4 cellular contexts compared by ENCODE assay signal in the genomic region with DNA sequence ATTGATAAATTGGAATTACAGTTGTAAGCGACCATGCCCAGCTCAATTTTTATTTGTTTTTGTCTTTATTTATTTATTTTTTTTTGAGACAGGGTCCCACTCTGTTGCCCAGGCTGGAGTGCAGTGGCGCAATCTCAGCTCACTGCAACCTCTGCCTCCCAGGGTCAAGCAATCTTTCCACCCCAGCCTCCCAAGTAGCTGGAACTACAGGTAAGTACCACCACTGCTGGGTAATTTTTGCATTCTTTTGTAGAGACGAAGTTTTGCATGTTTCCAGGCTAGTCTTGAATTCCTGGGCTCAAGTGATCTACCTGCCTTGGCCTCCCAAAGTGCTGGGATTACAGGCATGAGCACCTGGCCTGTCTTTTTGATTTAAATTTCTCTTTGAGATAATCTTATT.
TF ChIP-seq lines count a peak whose summit lies in the region.

No MANE protein-coding gene starts in this region.

TF ChIP-seq in GM23338, 12 proteins besides CTCF, POLR2A, EP300 and RAD21:
- TF ChIP-seq, protein P1, sequence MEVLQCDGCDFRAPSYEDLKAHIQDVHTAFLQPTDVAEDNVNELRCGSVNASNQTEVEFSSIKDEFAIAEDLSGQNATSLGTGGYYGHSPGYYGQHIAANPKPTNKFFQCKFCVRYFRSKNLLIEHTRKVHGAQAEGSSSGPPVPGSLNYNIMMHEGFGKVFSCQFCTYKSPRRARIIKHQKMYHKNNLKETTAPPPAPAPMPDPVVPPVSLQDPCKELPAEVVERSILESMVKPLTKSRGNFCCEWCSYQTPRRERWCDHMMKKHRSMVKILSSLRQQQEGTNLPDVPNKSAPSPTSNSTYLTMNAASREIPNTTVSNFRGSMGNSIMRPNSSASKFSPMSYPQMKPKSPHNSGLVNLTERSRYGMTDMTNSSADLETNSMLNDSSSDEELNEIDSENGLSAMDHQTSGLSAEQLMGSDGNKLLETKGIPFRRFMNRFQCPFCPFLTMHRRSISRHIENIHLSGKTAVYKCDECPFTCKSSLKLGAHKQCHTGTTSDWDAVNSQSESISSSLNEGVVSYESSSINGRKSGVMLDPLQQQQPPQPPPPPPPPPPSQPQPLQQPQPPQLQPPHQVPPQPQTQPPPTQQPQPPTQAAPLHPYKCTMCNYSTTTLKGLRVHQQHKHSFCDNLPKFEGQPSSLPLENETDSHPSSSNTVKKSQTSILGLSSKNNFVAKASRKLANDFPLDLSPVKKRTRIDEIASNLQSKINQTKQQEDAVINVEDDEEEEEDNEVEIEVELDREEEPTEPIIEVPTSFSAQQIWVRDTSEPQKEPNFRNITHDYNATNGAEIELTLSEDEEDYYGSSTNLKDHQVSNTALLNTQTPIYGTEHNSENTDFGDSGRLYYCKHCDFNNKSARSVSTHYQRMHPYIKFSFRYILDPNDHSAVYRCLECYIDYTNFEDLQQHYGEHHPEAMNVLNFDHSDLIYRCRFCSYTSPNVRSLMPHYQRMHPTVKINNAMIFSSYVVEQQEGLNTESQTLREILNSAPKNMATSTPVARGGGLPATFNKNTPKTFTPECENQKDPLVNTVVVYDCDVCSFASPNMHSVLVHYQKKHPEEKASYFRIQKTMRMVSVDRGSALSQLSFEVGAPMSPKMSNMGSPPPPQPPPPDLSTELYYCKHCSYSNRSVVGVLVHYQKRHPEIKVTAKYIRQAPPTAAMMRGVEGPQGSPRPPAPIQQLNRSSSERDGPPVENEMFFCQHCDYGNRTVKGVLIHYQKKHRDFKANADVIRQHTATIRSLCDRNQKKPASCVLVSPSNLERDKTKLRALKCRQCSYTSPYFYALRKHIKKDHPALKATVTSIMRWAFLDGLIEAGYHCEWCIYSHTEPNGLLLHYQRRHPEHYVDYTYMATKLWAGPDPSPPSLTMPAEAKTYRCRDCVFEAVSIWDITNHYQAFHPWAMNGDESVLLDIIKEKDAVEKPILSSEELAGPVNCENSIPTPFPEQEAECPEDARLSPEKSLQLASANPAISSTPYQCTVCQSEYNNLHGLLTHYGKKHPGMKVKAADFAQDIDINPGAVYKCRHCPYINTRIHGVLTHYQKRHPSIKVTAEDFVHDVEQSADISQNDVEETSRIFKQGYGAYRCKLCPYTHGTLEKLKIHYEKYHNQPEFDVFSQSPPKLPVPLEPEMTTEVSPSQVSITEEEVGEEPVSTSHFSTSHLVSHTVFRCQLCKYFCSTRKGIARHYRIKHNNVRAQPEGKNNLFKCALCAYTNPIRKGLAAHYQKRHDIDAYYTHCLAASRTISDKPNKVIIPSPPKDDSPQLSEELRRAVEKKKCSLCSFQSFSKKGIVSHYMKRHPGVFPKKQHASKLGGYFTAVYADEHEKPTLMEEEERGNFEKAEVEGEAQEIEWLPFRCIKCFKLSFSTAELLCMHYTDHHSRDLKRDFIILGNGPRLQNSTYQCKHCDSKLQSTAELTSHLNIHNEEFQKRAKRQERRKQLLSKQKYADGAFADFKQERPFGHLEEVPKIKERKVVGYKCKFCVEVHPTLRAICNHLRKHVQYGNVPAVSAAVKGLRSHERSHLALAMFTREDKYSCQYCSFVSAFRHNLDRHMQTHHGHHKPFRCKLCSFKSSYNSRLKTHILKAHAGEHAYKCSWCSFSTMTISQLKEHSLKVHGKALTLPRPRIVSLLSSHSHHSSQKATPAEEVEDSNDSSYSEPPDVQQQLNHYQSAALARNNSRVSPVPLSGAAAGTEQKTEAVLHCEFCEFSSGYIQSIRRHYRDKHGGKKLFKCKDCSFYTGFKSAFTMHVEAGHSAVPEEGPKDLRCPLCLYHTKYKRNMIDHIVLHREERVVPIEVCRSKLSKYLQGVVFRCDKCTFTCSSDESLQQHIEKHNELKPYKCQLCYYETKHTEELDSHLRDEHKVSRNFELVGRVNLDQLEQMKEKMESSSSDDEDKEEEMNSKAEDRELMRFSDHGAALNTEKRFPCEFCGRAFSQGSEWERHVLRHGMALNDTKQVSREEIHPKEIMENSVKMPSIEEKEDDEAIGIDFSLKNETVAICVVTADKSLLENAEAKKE (CRISPR knock-in tag; IDR thresholded peaks at IDR 0.05), result peak; percentile 58; the same call in 1 of the 2 replicates

TF ChIP-seq in WTC11, 78 proteins besides CTCF, POLR2A, EP300 and RAD21:
- peak; percentile 49; the same call in 1 of the 2 replicates for TF ChIP-seq ZNF121 (CRISPR knock-in tag; IDR thresholded peaks at IDR 0.05)

TF ChIP-seq in H1, 55 proteins besides CTCF, POLR2A, EP300 and RAD21:
- peak; percentile 56; the same call in 1 of the 2 replicates for TF ChIP-seq CEBPB (IDR thresholded peaks at IDR 0.05; ENCODE audit: low read depth, low read length)

TF ChIP-seq in HepG2, 621 proteins besides CTCF, POLR2A, EP300 and RAD21:
- peak; percentile 22; the same call in 1 of the 2 replicates for TF ChIP-seq ZNF121 (CRISPR knock-in tag; IDR thresholded peaks at IDR 0.05)
